Comparison of ENCODE assay signal across 34 cellular contexts in genomic region chr1:97792655-97793054, GRCh38.
"Had no signal": no experiment of that assay in that cellular context is flagged by ENCODE, and none has a peak within 500 bp of the region (broad histone marks: within the 10 kb centered on the region; RNA-seq: fewer than 3 reads in every experiment).

No MANE protein-coding gene starts in this region.

- H3K9me3 Mint-ChIP-seq: activated B cell treated with CpG ODN at 0.5 μM for 24 hours; activated CD8-positive, alpha-beta T cell treated with anti-CD3 and anti-CD28 coated beads for 36 hours; brain; T-helper 2 cell treated with Interferon-gamma antibody and Interleukin-4, amounts not matched to agents 5 μg/mL and 100 μg/mL, for 36 hours had no signal

- FAIRE-seq: endometrium, endothelial cell of umbilical vein had no signal

- ATAC-seq: activated CD4-positive, CD25-positive, alpha-beta regulatory T cell treated with anti-CD3 and anti-CD28 coated beads, Interleukin-2, amount 50 U/mL, for 24 hours; activated CD8-positive, alpha-beta T cell treated with anti-CD3 and anti-CD28 coated beads for 36 hours; gastroesophageal sphincter; heart right ventricle; T-helper 17 cell had no signal

- H2AFZ ChIP-seq: hepatocyte had no signal

- H3K27me3 ChIP-seq: ascending aorta, breast epithelium, cardiac muscle cell, colonic mucosa, esophagus squamous epithelium, gastroesophageal sphincter, heart right ventricle, hepatocyte had no signal

- H3K27ac Mint-ChIP-seq: activated B cell treated with CpG ODN at 0.5 μM for 24 hours; activated CD8-positive, alpha-beta T cell treated with anti-CD3 and anti-CD28 coated beads for 36 hours; activated naive CD8-positive, alpha-beta T cell treated with anti-CD3 and anti-CD28 coated beads, Interleukin-2, amount 10 ng/mL, durations not matched to agents 7 days and 5 days; brain; T-helper 17 cell; T-helper 2 cell treated with Interferon-gamma antibody and Interleukin-4, amounts not matched to agents 5 μg/mL and 100 μg/mL, for 36 hours had no signal

- H3K27ac ChIP-seq: ascending aorta, breast epithelium, cardiac muscle cell, colonic mucosa, epithelial cell of prostate, esophagus squamous epithelium, gastroesophageal sphincter, heart right ventricle, hepatocyte, WERI-Rb-1 had no signal

- DNase-seq: activated B cell treated with CpG ODN at 0.5 μM for 24 hours; activated CD4-positive, alpha-beta T cell treated with anti-CD3 and anti-CD28 coated beads for 48 hours; activated CD4-positive, alpha-beta T cell treated with anti-CD3 and anti-CD28 coated beads, Interleukin-2, amount 50 U/mL, for 1 hour; activated CD4-positive, alpha-beta T cell treated with anti-CD3 and anti-CD28 coated beads, Interleukin-2, amount 50 U/mL, for 48 hours; activated CD8-positive, alpha-beta memory T cell treated with anti-CD3 and anti-CD28 coated beads for 24 hours; activated CD8-positive, alpha-beta T cell treated with anti-CD3 and anti-CD28 coated beads for 36 hours; activated gamma-delta T cell; activated naive CD4-positive, alpha-beta T cell treated with anti-CD3 and anti-CD28 coated beads, Interleukin-2, amount 50 U/mL, for 16 hours; activated naive CD4-positive, alpha-beta T cell treated with Interleukin-2 at 50 U/mL for 16 hours; activated naive CD8-positive, alpha-beta T cell treated with anti-CD3 and anti-CD28 coated beads, Interleukin-2, amount 10 ng/mL, durations not matched to agents 7 days and 5 days; activated T-cell treated with anti-CD3 and anti-CD28 coated beads, Interleukin-2, amount 50 U/mL, for 48 hours; amniotic stem cell; central memory CD4-positive, alpha-beta T cell; cerebellar nuclear complex; colonic mucosa; effector CD8-positive, alpha-beta T cell; esophagus squamous epithelium; foreskin melanocyte; heart right ventricle; T-helper 1 cell; T-helper 17 cell; T1000; WERI-Rb-1 had no signal

- H3K79me2 ChIP-seq: hepatocyte had no signal

- H3K4me2 ChIP-seq: hepatocyte had no signal

- H3K36me3 ChIP-seq: ascending aorta, breast epithelium, cardiac muscle cell, colonic mucosa, esophagus squamous epithelium, gastroesophageal sphincter, heart right ventricle, WERI-Rb-1 had no signal

- H3K4me1 ChIP-seq: ascending aorta, breast epithelium, colonic mucosa, esophagus squamous epithelium had no signal

- H3K4me3 ChIP-seq: ascending aorta, breast epithelium, cardiac muscle cell, colonic mucosa, esophagus squamous epithelium, gastroesophageal sphincter, heart right ventricle, hepatocyte had no signal

- H3K27me3 Mint-ChIP-seq: activated B cell treated with CpG ODN at 0.5 μM for 24 hours; activated CD8-positive, alpha-beta T cell treated with anti-CD3 and anti-CD28 coated beads for 36 hours; activated naive CD8-positive, alpha-beta T cell treated with anti-CD3 and anti-CD28 coated beads, Interleukin-2, amount 10 ng/mL, durations not matched to agents 7 days and 5 days; brain; T-helper 17 cell had no signal

- H3K4me3 Mint-ChIP-seq: activated B cell treated with CpG ODN at 0.5 μM for 24 hours; activated CD8-positive, alpha-beta T cell treated with anti-CD3 and anti-CD28 coated beads for 36 hours; activated naive CD8-positive, alpha-beta T cell treated with anti-CD3 and anti-CD28 coated beads, Interleukin-2, amount 10 ng/mL, durations not matched to agents 7 days and 5 days; brain; T-helper 17 cell; T-helper 2 cell treated with Interferon-gamma antibody and Interleukin-4, amounts not matched to agents 5 μg/mL and 100 μg/mL, for 36 hours had no signal

- H3K9me3 ChIP-seq: ascending aorta, breast epithelium, colonic mucosa, esophagus squamous epithelium, gastroesophageal sphincter, heart right ventricle had no signal

- H3K36me3 Mint-ChIP-seq: brain had no signal
